Comparison of ENCODE assay signal across 8 cellular contexts in the genomic region with DNA sequence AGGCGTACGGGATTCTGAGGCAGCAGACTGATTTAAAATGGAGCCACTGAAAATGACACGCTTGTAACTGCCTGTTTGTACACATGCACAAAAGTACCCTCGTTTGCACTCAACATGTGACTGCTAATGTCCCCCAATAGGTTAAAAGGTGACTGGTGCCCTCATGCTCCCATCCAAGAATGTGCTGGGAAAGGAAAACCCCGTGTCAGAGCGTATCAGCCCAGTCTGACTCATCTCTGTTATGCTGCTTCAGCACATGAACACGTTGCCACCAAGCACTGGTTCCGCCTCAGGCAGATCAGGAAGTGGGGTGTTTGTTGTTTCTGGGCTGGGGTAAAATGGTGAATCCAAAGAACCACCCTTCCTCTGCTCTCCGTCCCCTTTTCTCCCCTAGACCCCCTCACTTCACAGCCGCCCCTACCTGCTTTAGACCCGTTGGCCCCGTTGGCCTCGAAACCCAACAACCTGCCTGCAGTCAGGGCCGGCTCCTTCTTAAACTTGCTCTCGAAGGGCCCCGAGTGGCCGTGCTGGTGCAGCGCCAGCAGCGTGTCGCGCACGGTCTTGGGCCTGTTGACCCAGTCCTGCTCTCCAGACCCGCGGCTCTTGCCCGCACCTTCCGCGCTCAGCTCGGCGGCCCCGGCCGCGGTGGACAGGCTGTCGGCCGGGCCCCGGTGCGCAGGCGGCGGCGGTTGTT. TPM values are rescaled to one million over a fixed set of nuclear protein-coding genes. Genes with fewer than 3 reads are reported as not detected.
DNase-seq lines count a peak whose midpoint lies in the region; ATAC-seq, FAIRE-seq and TF ChIP-seq lines count a peak whose summit lies in the region.

No MANE protein-coding gene starts in this region.

- peak; percentile 91 for DNase-seq in Ammon's horn (ENCODE audit: low spot score)
- peak; percentile 87 for DNase-seq in HT-29 (ENCODE audit: low spot score)
- peak; percentile 97 for DNase-seq in RCC 7860 (ENCODE audit: low spot score)
- peak; percentile 76 for DNase-seq in activated T-helper 1 cell treated with anti-CD3 and anti-CD28 coated beads, Interleukin-12 subunit alpha, Interleukin-12 subunit beta, Interleukin-2, Interleukin-4 antibody, amounts not matched to agents 30 ng/mL and 10 ng/mL and 1 ng/mL, durations not matched to agents 14 hours and 24 hours and 36 hours (ENCODE audit: low spot score)
- DNase-seq in fibroblast of lung (ENCODE audit: low read depth in 2 of 2) = peak; percentile 93 to 95
- peak; percentile 84 for DNase-seq in natural killer cell treated with Interleukin-12 subunit alpha and Interleukin-12 subunit beta and Interleukin-15 and Interleukin-18, amount 100 ng/mL, for 72 hours (ENCODE audit: low spot score)
- peak; percentile 87 for DNase-seq in stromal cell of bone marrow (ENCODE audit: low read depth)

- no peaks in the 10 kb centered on the region for H3K27me3 ChIP-seq in fibroblast of lung (ENCODE audit: control insufficient read depth, insufficient read depth, low read length)

- H3K9me3 ChIP-seq in fibroblast of lung (ENCODE audit: control insufficient read depth, insufficient read depth, low read depth, low read length) = no peaks in the 10 kb centered on the region

- H4K20me1 ChIP-seq in fibroblast of lung (ENCODE audit: control insufficient read depth, extremely low read depth, insufficient read depth, low read length) = no peaks in the 10 kb centered on the region

- peaks cover 51% of the 10 kb centered on the region for H3K36me3 Mint-ChIP-seq in activated T-helper 1 cell treated with anti-CD3 and anti-CD28 coated beads, Interleukin-12 subunit alpha, Interleukin-12 subunit beta, Interleukin-2, Interleukin-4 antibody, amounts not matched to agents 30 ng/mL and 10 ng/mL and 1 ng/mL, durations not matched to agents 14 hours and 24 hours and 36 hours (ENCODE audit: low read depth)
- H3K36me3 Mint-ChIP-seq in natural killer cell treated with Interleukin-12 subunit alpha and Interleukin-12 subunit beta and Interleukin-15 and Interleukin-18, amount 100 ng/mL, for 72 hours = peaks cover 47% of the 10 kb centered on the region

- peak; percentile 81 for FAIRE-seq in RCC 7860 (lab: Jason Lieb, UNC)

- ATAC-seq in natural killer cell treated with Interleukin-12 subunit alpha and Interleukin-12 subunit beta and Interleukin-15 and Interleukin-18, amount 100 ng/mL, for 72 hours = peak; percentile 50 to 59

- H3K9ac ChIP-seq in fibroblast of lung (ENCODE audit: insufficient read depth, low read length) = peak overlapping the region; percentile 95

- peak overlapping the region; percentile 99 for H3K4me2 ChIP-seq in fibroblast of lung (ENCODE audit: extremely low read depth, insufficient read depth, low read length)

- intact Hi-C loops in activated T-helper 1 cell treated with anti-CD3 and anti-CD28 coated beads, Interleukin-12 subunit alpha, Interleukin-12 subunit beta, Interleukin-2, Interleukin-4 antibody, amounts not matched to agents 30 ng/mL and 10 ng/mL and 1 ng/mL, durations not matched to agents 14 hours and 24 hours and 36 hours (cut with micrococcal nuclease) = loop anchor here (5.0 to 10.0 kb wide), 2 partner anchors 203 to 894 kb away; a partner anchor contains a TSS

- no peaks in the 10 kb centered on the region for H3K27me3 Mint-ChIP-seq in activated T-helper 1 cell treated with anti-CD3 and anti-CD28 coated beads, Interleukin-12 subunit alpha, Interleukin-12 subunit beta, Interleukin-2, Interleukin-4 antibody, amounts not matched to agents 30 ng/mL and 10 ng/mL and 1 ng/mL, durations not matched to agents 14 hours and 24 hours and 36 hours (ENCODE audit: insufficient read depth)
- no peaks in the 10 kb centered on the region for H3K27me3 Mint-ChIP-seq in natural killer cell treated with Interleukin-12 subunit alpha and Interleukin-12 subunit beta and Interleukin-15 and Interleukin-18, amount 100 ng/mL, for 72 hours

- H3K4me1 Mint-ChIP-seq in activated T-helper 1 cell treated with anti-CD3 and anti-CD28 coated beads, Interleukin-12 subunit alpha, Interleukin-12 subunit beta, Interleukin-2, Interleukin-4 antibody, amounts not matched to agents 30 ng/mL and 10 ng/mL and 1 ng/mL, durations not matched to agents 14 hours and 24 hours and 36 hours (ENCODE audit: low read depth) = peaks cover 54% of the 10 kb centered on the region
- H3K4me1 Mint-ChIP-seq in natural killer cell treated with Interleukin-12 subunit alpha and Interleukin-12 subunit beta and Interleukin-15 and Interleukin-18, amount 100 ng/mL, for 72 hours (ENCODE audit: low read depth in 2 of 2) = peaks cover 51 to 71% of the 10 kb centered on the region in 2 donors

- peaks cover 60% of the 10 kb centered on the region for H3K79me2 ChIP-seq in fibroblast of lung (ENCODE audit: control insufficient read depth, insufficient read depth, low read length)

- H3K4me3 Mint-ChIP-seq in activated T-helper 1 cell treated with anti-CD3 and anti-CD28 coated beads, Interleukin-12 subunit alpha, Interleukin-12 subunit beta, Interleukin-2, Interleukin-4 antibody, amounts not matched to agents 30 ng/mL and 10 ng/mL and 1 ng/mL, durations not matched to agents 14 hours and 24 hours and 36 hours = peak overlapping the region; percentile 100
- H3K4me3 Mint-ChIP-seq in natural killer cell treated with Interleukin-12 subunit alpha and Interleukin-12 subunit beta and Interleukin-15 and Interleukin-18, amount 100 ng/mL, for 72 hours = peak overlapping the region; percentile 88

- H3K27ac Mint-ChIP-seq in activated T-helper 1 cell treated with anti-CD3 and anti-CD28 coated beads, Interleukin-12 subunit alpha, Interleukin-12 subunit beta, Interleukin-2, Interleukin-4 antibody, amounts not matched to agents 30 ng/mL and 10 ng/mL and 1 ng/mL, durations not matched to agents 14 hours and 24 hours and 36 hours = peak overlapping the region; percentile 99
- peak overlapping the region; percentile 95 to 96 for H3K27ac Mint-ChIP-seq in natural killer cell treated with Interleukin-12 subunit alpha and Interleukin-12 subunit beta and Interleukin-15 and Interleukin-18, amount 100 ng/mL, for 72 hours

- peak; percentile 74 for TF ChIP-seq POLR2A in GM19099 (IDR thresholded peaks at IDR 0.05; ENCODE audit: extremely low read depth, insufficient read length, low read depth)

- peak overlapping the region; percentile 94 for H3K27ac ChIP-seq in fibroblast of lung (ENCODE audit: insufficient read depth, low read length)

- H3K4me1 ChIP-seq in fibroblast of lung (ENCODE audit: control insufficient read depth, extremely low read depth, insufficient read depth, low read length) = peaks cover 22% of the 10 kb centered on the region

- H2AFZ ChIP-seq in fibroblast of lung (ENCODE audit: low read length) = no peak overlapping the region

- H3K4me3 ChIP-seq in fibroblast of lung (replicated peaks in 1 of 4; ENCODE audit: control extremely low read depth in 1 of 4, insufficient read depth in 1 of 4, low read depth in 3 of 4, low read length in 4 of 4) = peak overlapping the region; percentile 58 to 94 (median 73)

- TF ChIP-seq CTCF in fibroblast of lung (conservative IDR thresholded peaks at IDR 0.05 in 1 of 2, IDR thresholded peaks at IDR 0.05 in 1 of 2; ENCODE audit: low read depth in 1 of 2, low read length in 2 of 2) = no peak

- H3K9me3 Mint-ChIP-seq in activated T-helper 1 cell treated with anti-CD3 and anti-CD28 coated beads, Interleukin-12 subunit alpha, Interleukin-12 subunit beta, Interleukin-2, Interleukin-4 antibody, amounts not matched to agents 30 ng/mL and 10 ng/mL and 1 ng/mL, durations not matched to agents 14 hours and 24 hours and 36 hours = no peaks in the 10 kb centered on the region
- H3K9me3 Mint-ChIP-seq in natural killer cell treated with Interleukin-12 subunit alpha and Interleukin-12 subunit beta and Interleukin-15 and Interleukin-18, amount 100 ng/mL, for 72 hours = no peaks in the 10 kb centered on the region

- peaks cover 6% of the 10 kb centered on the region for H3K36me3 ChIP-seq in fibroblast of lung (ENCODE audit: control insufficient read depth, insufficient read depth, low read length)

RNA-seq across cellular contexts. Expression of a gene that starts 1.8 kb away (rescaled TPM):
- total RNA-seq in HT-29 (2014; rRNA removed; shearing (Covaris generic)) = 203 and 235 TPM in 2 replicates
- total RNA-seq in activated T-helper 1 cell treated with anti-CD3 and anti-CD28 coated beads, Interleukin-12 subunit alpha, Interleukin-12 subunit beta, Interleukin-2, Interleukin-4 antibody, amounts not matched to agents 30 ng/mL and 10 ng/mL and 1 ng/mL, durations not matched to agents 14 hours and 24 hours and 36 hours = 243 TPM in 2 replicates
- total RNA-seq in fibroblast of lung = 71.8 and 113 TPM in 2 replicates
- polyA plus RNA-seq in fibroblast of lung = 17.8 and 28.2 TPM in 2 replicates
- 28.9 and 44.7 TPM in 2 replicates for polyA plus RNA-seq in fibroblast of lung (2012)
- 38.6 and 48.1 TPM in 2 replicates for polyA minus RNA-seq in fibroblast of lung (ENCODE audit: low replicate concordance)
- total RNA-seq in natural killer cell treated with Interleukin-12 subunit alpha and Interleukin-12 subunit beta and Interleukin-15 and Interleukin-18, amount 100 ng/mL, for 72 hours = 100 to 1,000 TPM; 131 to 243 TPM

Comparison
In these comparisons a context has a peak if more than half of its experiments do, and no peak if none do; other contexts are left out.
1. Peak in every context shown above with its lines: DNase-seq, ATAC-seq, H3K4me3 ChIP-seq and H3K27ac ChIP-seq.